In the genomic region with DNA sequence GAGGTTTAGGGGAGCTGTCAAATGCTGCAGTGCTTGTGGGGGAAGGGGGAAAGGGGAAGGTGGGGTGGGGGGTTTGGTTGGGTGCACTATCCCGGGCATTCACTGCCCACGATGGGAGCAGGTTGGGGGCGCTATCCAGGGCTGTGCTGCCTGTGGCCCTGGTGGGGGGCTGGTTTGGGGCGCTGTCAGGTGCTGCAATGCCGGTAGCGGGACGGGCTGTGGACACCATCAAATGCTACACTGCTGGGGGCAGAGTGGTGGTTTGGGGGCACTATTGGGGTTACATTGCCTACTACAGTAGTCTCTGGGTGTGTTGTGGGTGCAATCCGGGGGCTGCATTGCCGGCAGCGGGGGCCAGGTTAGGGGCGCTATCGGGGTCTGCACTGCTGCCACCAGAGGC, we compare ENCODE assay signal across 5 cellular contexts. TPM values are rescaled to one million over a fixed set of nuclear protein-coding genes. Genes with fewer than 3 reads are reported as not detected.
"Had no signal": no experiment of that assay in that cellular context is flagged by ENCODE, and none has a peak within 500 bp of the region (broad histone marks: within the 10 kb centered on the region; RNA-seq: fewer than 3 reads in every experiment).

No MANE protein-coding gene starts in this region.

RNA-seq across cellular contexts. Expression of gene FAM153A, which starts 25.7 kb away (rescaled TPM):
- total RNA-seq: GM23248, GM23338, H1, H7, HFFc6 had no signal
- polyA plus RNA-seq: GM23248, GM23338, H1 had no signal
